ENCODE assay signal across 12 cellular contexts in genomic region chr3:111669926-111670630, GRCh38. TPM values are rescaled to one million over a fixed set of nuclear protein-coding genes. Genes with fewer than 3 reads are reported as not detected.
DNase-seq lines count a peak whose midpoint lies in the region; ATAC-seq, FAIRE-seq and TF ChIP-seq lines count a peak whose summit lies in the region.
"Had no signal": no experiment of that assay in that cellular context is flagged by ENCODE, and none has a peak within 500 bp of the region (broad histone marks: within the 10 kb centered on the region; RNA-seq: fewer than 3 reads in every experiment).

No MANE protein-coding gene starts in this region.

- no peak overlapping the region for H2AFZ ChIP-seq in keratinocyte (ENCODE audit: control insufficient read depth, low read length)

- H3K27ac ChIP-seq in AG04450 (ENCODE audit: low read depth, low read length), result peak overlapping the region; percentile 79
- H3K27ac ChIP-seq in keratinocyte (ENCODE audit: control insufficient read depth, insufficient read depth, low read length), result peak overlapping the region; percentile 9
- H3K27ac ChIP-seq in tibial nerve, result no peak overlapping the region
- H3K27ac ChIP-seq: BLaER1 had no signal

- DNase-seq in AG04450 (ENCODE audit: low read depth, low spot score) (no peak), HTR-8/SVneo (ENCODE audit: insufficient read length, low spot score) (no peak), amniotic epithelial cell (ENCODE audit: low read depth) (peak; percentile 58), keratinocyte (ENCODE audit: low read depth, low spot score) (no peak), NCI-H146 treated with DMSO at 0.1 percent for 48 hours (lab: John Stamatoyannopoulos, UW; ENCODE audit: unreplicated experiment) (no peak), tibial nerve (ENCODE audit: low spot score in 2 of 2) (no peak)
- DNase-seq: NCI-H2171; nephron progenitor cell; stimulated activated CD4-positive, alpha-beta T cell treated with anti-CD3 and anti-CD28 coated beads, Interleukin-12 subunit alpha, Interleukin-12 subunit beta, amount 100 ng/mL, for 4 hours had no signal

- H4K20me1 ChIP-seq in keratinocyte (ENCODE audit: control insufficient read depth, extremely low read depth, insufficient read depth, low read length), result no peaks in the 10 kb centered on the region
- H4K20me1 ChIP-seq: BLaER1 had no signal

- FAIRE-seq in HTR-8/SVneo (lab: Jason Lieb, UNC), result peak; percentile 93
- peak; percentile 91 for FAIRE-seq in keratinocyte (lab: Jason Lieb, UNC)

- H3K4me1 ChIP-seq in keratinocyte (ENCODE audit: control insufficient read depth, extremely low read depth, insufficient read depth, low read length) (peaks cover 60% of the 10 kb centered on the region), tibial nerve (peaks cover 0 to 19% (median 2%) of the 10 kb centered on the region in 4 donors)

- no peak for TF ChIP-seq POLR2A in tibial nerve (IDR thresholded peaks at IDR 0.05)

- WGBS in tibial nerve, 2 donors, result 74 to 77% methylated on average over 7 of the region's 7 CpGs

- ATAC-seq in HG03097 (IDR thresholded peaks at IDR 0.05; ENCODE audit: low FRiP score, unreplicated experiment) (no peak), GM18517 (IDR thresholded peaks at IDR 0.05; ENCODE audit: unreplicated experiment) (no peak)

- H3K4me3 ChIP-seq in AG04450 (ENCODE audit: low read depth, low read length) (no peak overlapping the region), keratinocyte (ENCODE audit: control insufficient read depth in 2 of 3, extremely low read depth in 1 of 3, insufficient read depth in 2 of 3, low read depth in 1 of 3, low read length in 3 of 3) (no peak overlapping the region), tibial nerve (no peak overlapping the region)
- H3K4me3 ChIP-seq: BLaER1 had no signal

- H3K36me3 ChIP-seq in keratinocyte (ENCODE audit: control insufficient read depth in 2 of 2, extremely low read depth in 1 of 2, insufficient read depth in 2 of 2, low read length in 2 of 2) (no peaks in the 10 kb centered on the region), tibial nerve (no peaks in the 10 kb centered on the region)

- H3K4me2 ChIP-seq in keratinocyte (ENCODE audit: control insufficient read depth, extremely low read depth, insufficient read depth, low read depth, low read length), result peak overlapping the region; percentile 7
- H3K4me2 ChIP-seq: BLaER1 had no signal

- dilution Hi-C loops in keratinocyte (cut with MboI; ENCODE audit: extremely low pct_ligation_motif_present, low sequenced_read_pairs), result no loop called here

- H3K79me2 ChIP-seq in keratinocyte (ENCODE audit: control insufficient read depth, insufficient read depth, low read length), result peaks cover 4% of the 10 kb centered on the region

- H3K9ac ChIP-seq in keratinocyte (ENCODE audit: control insufficient read depth, extremely low read depth, insufficient read depth, low read length), result no peak overlapping the region
- H3K9ac ChIP-seq: BLaER1 had no signal

- no peaks in the 10 kb centered on the region for H3K27me3 ChIP-seq in AG04450 (ENCODE audit: control insufficient read depth, insufficient read depth, low read length)
- no peaks in the 10 kb centered on the region for H3K27me3 ChIP-seq in keratinocyte (ENCODE audit: control insufficient read depth, extremely low read depth, insufficient read depth, low read length)
- no peaks in the 10 kb centered on the region for H3K27me3 ChIP-seq in tibial nerve
- H3K27me3 ChIP-seq: BLaER1 had no signal

- POLR2A ChIA-PET in AG04450 (lab: Yijun Ruan, JAX), result no interaction called here

- TF ChIP-seq CTCF in AG04450 (IDR thresholded peaks at IDR 0.05; ENCODE audit: low read depth, low read length) (no peak), keratinocyte (optimal IDR thresholded peaks at IDR 0.05 in 1 of 3, IDR thresholded peaks at IDR 0.05 in 1 of 3, conservative IDR thresholded peaks at IDR 0.05 in 1 of 3; ENCODE audit: extremely low read depth in 1 of 3, insufficient read depth in 2 of 3, low read length in 3 of 3) (no peak), tibial nerve (IDR thresholded peaks at IDR 0.05) (no peak)

- CTCF ChIA-PET in AG04450 (lab: Charles Lee), result interaction anchor here (0.8 to 6.9 kb wide), 25 partner anchors 11 to 441 kb away, joined by 3 to 100 read pairs (median 5); no protein-coding TSS in a partner anchor

- H3K9me1 ChIP-seq in keratinocyte (ENCODE audit: control insufficient read depth, extremely low read depth, insufficient read depth, low read length), result no peaks in the 10 kb centered on the region

- TF ChIP-seq EP300 in tibial nerve (IDR thresholded peaks at IDR 0.05), result no peak

- no peaks in the 10 kb centered on the region for H3K9me3 ChIP-seq in AG04450 (ENCODE audit: control insufficient read depth, insufficient read depth, low read length)
- H3K9me3 ChIP-seq in keratinocyte (ENCODE audit: control insufficient read depth, low read depth, low read length), result no peaks in the 10 kb centered on the region
- H3K9me3 ChIP-seq in tibial nerve, result no peaks in the 10 kb centered on the region
- H3K9me3 ChIP-seq: BLaER1 had no signal

RNA-seq across cellular contexts. Expression of gene PLCXD2, which starts 4.4 kb away (rescaled TPM):
- 0.52 and 0.72 TPM in 2 replicates for polyA plus RNA-seq in AG04450 (2011; rRNA removed)
- 1.5 and 2.3 TPM in 2 replicates for polyA minus RNA-seq in AG04450 (2011; rRNA and poly(A)+ RNA removed)
- polyA plus RNA-seq in keratinocyte, result 5.9 to 10.9 TPM (median 9.8 TPM) in 3 replicates
- 2.6 TPM for polyA plus RNA-seq in keratinocyte (2011; ENCODE audit: low read depth)
- polyA plus RNA-seq in keratinocyte (2011; cell fraction: cytosol; rRNA removed), result 10.5 and 14.0 TPM in 2 replicates
- 9.5 and 10.5 TPM in 2 replicates for polyA plus RNA-seq in keratinocyte (2011; cell fraction: nucleus; rRNA removed)
- polyA plus RNA-seq in keratinocyte (2012; ENCODE audit: low replicate concordance), result 2.2 and 9.5 TPM in 2 replicates
- 4.2 to 14.5 TPM (median 5.5 TPM) in 3 replicates for polyA minus RNA-seq in keratinocyte
- 3.1 TPM for polyA minus RNA-seq in keratinocyte (2011; cell fraction: cytosol; rRNA and poly(A)+ RNA removed)
- polyA minus RNA-seq in keratinocyte (2011; cell fraction: nucleus; rRNA and poly(A)+ RNA removed), result 16.5 and 29.0 TPM in 2 replicates
- under 1 TPM; 0.20 to 0.66 (median 0.36) TPM for total RNA-seq in tibial nerve

Comparison
In these comparisons a context has a peak if more than half of its experiments do, and no peak if none do; other contexts are left out.
1. H3K27ac ChIP-seq: peak in AG04450 (single experiment) and keratinocyte (single experiment); none in tibial nerve (0 of 4).